12 cellular contexts compared by ENCODE assay signal in the genomic region with DNA sequence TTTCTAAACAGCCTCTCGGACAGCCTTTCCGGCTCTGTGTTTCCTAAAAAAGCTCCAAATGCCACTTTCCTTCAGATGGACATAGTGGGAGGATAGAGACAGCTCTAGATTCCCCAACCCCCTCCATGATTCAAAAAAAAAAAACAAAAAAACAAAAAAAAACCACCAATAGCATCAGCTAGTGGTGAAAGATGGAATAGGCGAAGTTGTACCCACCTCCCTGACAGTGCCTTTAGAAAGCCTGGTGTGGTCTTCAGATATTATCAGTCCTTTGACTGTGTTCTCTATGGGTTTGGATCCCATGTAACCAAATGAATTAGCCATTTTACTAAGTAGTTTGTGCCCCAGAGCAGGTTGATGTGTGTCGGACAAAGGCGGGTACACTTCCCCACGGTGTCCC.
DNase-seq lines count a peak whose midpoint lies in the region; ATAC-seq and TF ChIP-seq lines count a peak whose summit lies in the region.
"Had no signal": no experiment of that assay in that cellular context is flagged by ENCODE, and none has a peak within 500 bp of the region (broad histone marks: within the 10 kb centered on the region; RNA-seq: fewer than 3 reads in every experiment).

No MANE protein-coding gene starts in this region.

- no peaks in the 10 kb centered on the region for H3K79me2 ChIP-seq in GM23248 (ENCODE audit: insufficient read depth)

- intact Hi-C loops in left colon (cut with DNase I, micrococcal nuclease) = no loop called here

- WGBS in GM23248 (ENCODE audit: low coverage in 1 of 2, low lambda C conversion rate in 2 of 2, missing lambda C conversion rate in 2 of 2), 2 experiments = 50 to 51% methylated on average over 6 of the region's 6 CpGs

- no peak overlapping the region for H3K27ac ChIP-seq in GM23248
- no peak overlapping the region for H3K27ac ChIP-seq in foreskin keratinocyte
- H3K27ac ChIP-seq: psoas muscle had no signal

- H3K4me1 ChIP-seq in GM23248 (ENCODE audit: insufficient read depth) (no peaks in the 10 kb centered on the region), foreskin keratinocyte (no peaks in the 10 kb centered on the region)
- H3K4me1 ChIP-seq: psoas muscle had no signal

- H3K4me2 ChIP-seq in GM23248 (ENCODE audit: unreplicated experiment) = no peak overlapping the region

- H3F3A ChIP-seq in GM23248 (ENCODE audit: insufficient read depth) = no peaks in the 10 kb centered on the region

- DNase-seq in AG09319 (ENCODE audit: extremely low read depth, low read depth) = no peak
- DNase-seq in GM23248 = peak; percentile 31
- DNase-seq in RPMI7951 (ENCODE audit: low read depth) = peak; percentile 11
- DNase-seq in foreskin keratinocyte = no peak
- DNase-seq in left colon = no peak
- no peak for DNase-seq in dedifferentiated amniotic fluid mesenchymal stem cell (ENCODE audit: extremely low spot score)
- DNase-seq in NCI-H345 treated with DMSO at 0.1 percent for 48 hours (lab: John Stamatoyannopoulos, UW; ENCODE audit: unreplicated experiment) = no peak
- no peak for DNase-seq in cerebellar nuclear complex (lab: John Stamatoyannopoulos, UW)
- DNase-seq: activated B cell treated with CpG ODN at 0.5 μM for 24 hours; activated naive CD8-positive, alpha-beta T cell treated with anti-CD3 and anti-CD28 coated beads, Interleukin-2, amount 50 U/mL, for 24 hours; NCI-H2029; psoas muscle had no signal

- H3K27me3 ChIP-seq in GM23248 (replicated peaks; ENCODE audit: insufficient read depth) (peaks cover 67% of the 10 kb centered on the region), foreskin keratinocyte (peaks cover 25% of the 10 kb centered on the region)

- H3K4me3 ChIP-seq in GM23248 = no peak overlapping the region
- H3K4me3 ChIP-seq: psoas muscle had no signal

- peak; percentile 21 for ATAC-seq in foreskin keratinocyte
- no peak for ATAC-seq in left colon
- ATAC-seq: activated naive CD8-positive, alpha-beta T cell treated with anti-CD3 and anti-CD28 coated beads, Interleukin-2, amount 50 U/mL, for 24 hours; psoas muscle had no signal

- H3K9me2 ChIP-seq in GM23248 (ENCODE audit: insufficient read depth) = no peaks in the 10 kb centered on the region

- no peak overlapping the region for H3K9ac ChIP-seq in GM23248

- no peaks in the 10 kb centered on the region for H3K36me3 ChIP-seq in GM23248 (ENCODE audit: low read depth)

- H3K9me3 ChIP-seq in GM23248 (ENCODE audit: low read depth) = no peaks in the 10 kb centered on the region
- H3K9me3 ChIP-seq: psoas muscle had no signal

- in situ Hi-C loops in GM23248 (cut with MboI) = no loop called here

- H2AFZ ChIP-seq in GM23248 = no peak overlapping the region

- no peaks in the 10 kb centered on the region for H4K20me1 ChIP-seq in GM23248 (ENCODE audit: insufficient read depth)

- TF ChIP-seq CTCF in AG09319 (IDR thresholded peaks at IDR 0.05; ENCODE audit: low read depth, low read length) = peak; percentile 20
- peak; percentile 44 for TF ChIP-seq CTCF in foreskin keratinocyte (conservative IDR thresholded peaks at IDR 0.05)

Comparison
In these comparisons a context has a peak if more than half of its experiments do, and no peak if none do; other contexts are left out.
1. DNase-seq: peak in GM23248 (single experiment) and RPMI7951 (single experiment); none in AG09319 (single experiment), foreskin keratinocyte (0 of 2), left colon (0 of 2), dedifferentiated amniotic fluid mesenchymal stem cell (single experiment), NCI-H345 treated with DMSO at 0.1 percent for 48 hours (single experiment) and cerebellar nuclear complex (0 of 2).